ENCODE assay signal across 19 cellular contexts in the genomic region with DNA sequence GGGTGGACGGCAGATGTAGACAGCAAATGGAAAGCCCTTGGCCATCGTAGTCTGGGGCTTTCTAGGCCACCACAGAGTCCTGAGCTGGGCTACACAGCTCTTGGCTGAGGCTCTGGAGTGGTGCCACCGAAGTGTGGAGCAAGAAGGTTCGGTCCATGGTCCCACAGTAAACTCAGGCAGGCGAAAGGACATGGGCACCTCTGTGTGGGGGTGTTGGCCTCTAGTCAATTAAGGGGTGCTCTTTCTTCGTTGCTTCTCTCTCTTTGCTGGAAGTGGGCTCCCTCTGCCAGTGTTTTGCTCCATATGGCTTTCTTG. TPM values are rescaled to one million over a fixed set of nuclear protein-coding genes. Genes with fewer than 3 reads are reported as not detected.
DNase-seq lines count a peak whose midpoint lies in the region; ATAC-seq and TF ChIP-seq lines count a peak whose summit lies in the region.
"Had no signal": no experiment of that assay in that cellular context is flagged by ENCODE, and none has a peak within 500 bp of the region (broad histone marks: within the 10 kb centered on the region; RNA-seq: fewer than 3 reads in every experiment).

No MANE protein-coding gene starts in this region.

- CTCF ChIA-PET in activated CD4-positive, alpha-beta T cell treated with anti-CD3 and anti-CD28 coated beads for 36 hours (lab: Charles Lee): interaction anchor here (0.5 to 3.1 kb wide), 7 partner anchors 9 to 730 kb away, joined by 3 to 13 read pairs (median 4); no protein-coding TSS in a partner anchor

- TF ChIP-seq CTCF in esophagus squamous epithelium (IDR thresholded peaks at IDR 0.05) (no peak), natural killer cell (IDR thresholded peaks at IDR 0.05) (no peak), tibial artery (IDR thresholded peaks at IDR 0.05) (no peak)

- H3K4me3 ChIP-seq in esophagus squamous epithelium (no peak overlapping the region), tibial artery (no peak overlapping the region)

- POLR2A ChIA-PET in activated CD4-positive, alpha-beta T cell treated with anti-CD3 and anti-CD28 coated beads for 36 hours (lab: Charles Lee): no interaction called here

- TF ChIP-seq POLR2A in esophagus squamous epithelium (IDR thresholded peaks at IDR 0.05): no peak

- H3K27ac ChIP-seq in esophagus squamous epithelium: peak overlapping the region in 3 of 4 donors; percentile 28 to 88 (median 87)
- H3K27ac ChIP-seq in tibial artery: peak overlapping the region; percentile 81 to 89
- H3K27ac ChIP-seq: 22Rv1, HL-60 had no signal

- H3K9me3 Mint-ChIP-seq in activated CD4-positive, alpha-beta T cell treated with anti-CD3 and anti-CD28 coated beads for 36 hours (ENCODE audit: low read depth): peaks cover 6% of the 10 kb centered on the region
- no peaks in the 10 kb centered on the region for H3K9me3 Mint-ChIP-seq in natural killer cell
- H3K9me3 Mint-ChIP-seq: activated CD4-positive, alpha-beta T cell treated with anti-CD3 and anti-CD28 coated beads, Interleukin-2, amount 10 ng/mL, durations not matched to agents 24 days and 14 days had no signal

- H3K27ac Mint-ChIP-seq in activated CD4-positive, alpha-beta T cell treated with anti-CD3 and anti-CD28 coated beads for 36 hours: peak overlapping the region; percentile 72
- H3K27ac Mint-ChIP-seq in natural killer cell: no peak overlapping the region
- H3K27ac Mint-ChIP-seq: activated CD4-positive, alpha-beta T cell treated with anti-CD3 and anti-CD28 coated beads, Interleukin-2, amount 10 ng/mL, durations not matched to agents 24 days and 14 days had no signal

- H3K9me3 ChIP-seq in esophagus squamous epithelium: no peaks in the 10 kb centered on the region
- H3K9me3 ChIP-seq in tibial artery: no peaks in the 10 kb centered on the region

- H3K4me1 Mint-ChIP-seq in activated CD4-positive, alpha-beta T cell treated with anti-CD3 and anti-CD28 coated beads for 36 hours: peaks cover 20% of the 10 kb centered on the region
- H3K4me1 Mint-ChIP-seq in natural killer cell: peaks cover 5 to 8% of the 10 kb centered on the region in 2 donors

- no peaks in the 10 kb centered on the region for H3K27me3 Mint-ChIP-seq in activated CD4-positive, alpha-beta T cell treated with anti-CD3 and anti-CD28 coated beads for 36 hours
- H3K27me3 Mint-ChIP-seq in natural killer cell (ENCODE audit: low read depth in 2 of 2): peaks cover 0 to 7% of the 10 kb centered on the region in 2 donors

- no peak for DNase-seq in activated CD4-positive, alpha-beta T cell treated with anti-CD3 and anti-CD28 coated beads for 36 hours
- no peak for DNase-seq in activated CD4-positive, alpha-beta T cell treated with anti-CD3 and anti-CD28 coated beads, Interleukin-2, amount 50 U/mL, for 48 hours
- DNase-seq in esophagus squamous epithelium (lab: John Stamatoyannopoulos, UW) (no peak), natural killer cell (no peak), tibial artery (no peak), EL (no peak), cerebellum (ENCODE audit: low spot score) (no peak), SHP77 (lab: John Stamatoyannopoulos, UW) (no peak)
- DNase-seq: activated CD4-positive, alpha-beta T cell treated with anti-CD3 and anti-CD28 coated beads, Interleukin-2, amount 10 ng/mL, durations not matched to agents 24 days and 14 days; activated T-cell treated with anti-CD3 and anti-CD28 coated beads, Interleukin-2, amount 50 U/mL, for 48 hours; amniotic stem cell; cortex of kidney; left colon; NCI-H1436; SHP77 treated with DMSO at 0.1 percent for 48 hours; stimulated activated naive CD8-positive, alpha-beta T cell treated with anti-CD3 and anti-CD28 coated beads, Interleukin-15, Interleukin-2, amounts not matched to agents 100 U/mL and 50 U/mL, for 24 hours; T1000 had no signal

- WGBS in esophagus squamous epithelium, 2 donors: 89 to 96% methylated on average over 3 to 6 of the region's 6 CpGs

- H3K36me3 ChIP-seq in esophagus squamous epithelium (no peaks in the 10 kb centered on the region), tibial artery (no peaks in the 10 kb centered on the region)

- ATAC-seq in activated CD4-positive, alpha-beta T cell treated with anti-CD3 and anti-CD28 coated beads for 36 hours: no peak
- no peak for ATAC-seq in natural killer cell
- ATAC-seq: stimulated activated naive CD8-positive, alpha-beta T cell treated with anti-CD3 and anti-CD28 coated beads, Interleukin-15, Interleukin-2, amounts not matched to agents 100 U/mL and 50 U/mL, for 24 hours had no signal

- no peaks in the 10 kb centered on the region for H3K36me3 Mint-ChIP-seq in activated CD4-positive, alpha-beta T cell treated with anti-CD3 and anti-CD28 coated beads for 36 hours (ENCODE audit: low read depth)
- H3K36me3 Mint-ChIP-seq in natural killer cell: no peaks in the 10 kb centered on the region

- H3K4me1 ChIP-seq in esophagus squamous epithelium (peaks cover 6 to 39% (median 16%) of the 10 kb centered on the region in 3 donors), tibial artery (peaks cover 0 to 32% (median 15%) of the 10 kb centered on the region in 4 donors)

- intact Hi-C loops in activated CD4-positive, alpha-beta T cell treated with anti-CD3 and anti-CD28 coated beads for 36 hours (cut with DNase I, micrococcal nuclease): no loop called here
- intact Hi-C loops in esophagus squamous epithelium (cut with DNase I): no loop called here
- intact Hi-C loops in natural killer cell (cut with micrococcal nuclease): no loop called here
- intact Hi-C loops in tibial artery (cut with DNase I; ENCODE audit: low total_unique reads): no loop called here

- H3K27me3 ChIP-seq in esophagus squamous epithelium (no peaks in the 10 kb centered on the region), tibial artery (no peaks in the 10 kb centered on the region)

- H3K4me3 Mint-ChIP-seq in activated CD4-positive, alpha-beta T cell treated with anti-CD3 and anti-CD28 coated beads for 36 hours: no peak overlapping the region
- H3K4me3 Mint-ChIP-seq in natural killer cell: peak overlapping the region; percentile 49
- H3K4me3 Mint-ChIP-seq: activated CD4-positive, alpha-beta T cell treated with anti-CD3 and anti-CD28 coated beads, Interleukin-2, amount 10 ng/mL, durations not matched to agents 24 days and 14 days had no signal

RNA-seq across cellular contexts. Expression of a gene that starts 34.7 kb away (rescaled TPM):
- 10 to 100 TPM; 44.7 to 68.0 TPM for total RNA-seq in activated CD4-positive, alpha-beta T cell treated with anti-CD3 and anti-CD28 coated beads for 36 hours
- 100 to 1,000 TPM in 1 of 4 donors, 10 to 100 TPM in 3; 50.4 to 114 (median 70.9) TPM for total RNA-seq in esophagus squamous epithelium
- total RNA-seq in natural killer cell: 10 to 100 TPM; 21.5 to 28.5 (median 27.3) TPM
- 63.4 TPM for total RNA-seq in cerebellum
